34 cellular contexts compared by ENCODE assay signal in genomic region chrX:120406638-120407037, GRCh38. TPM values are rescaled to one million over a fixed set of nuclear protein-coding genes. Genes with fewer than 3 reads are reported as not detected.
"Had no signal": no experiment of that assay in that cellular context is flagged by ENCODE, and none has a peak within 500 bp of the region (broad histone marks: within the 10 kb centered on the region; RNA-seq: fewer than 3 reads in every experiment).

No MANE protein-coding gene starts in this region.

- DNase-seq: hypothalamus; immature natural killer cell; kidney; left colon; left lung; lower lobe of right lung; mesendoderm; naive B cell; pancreas; posterior cingulate gyrus; retina; right cardiac atrium; stimulated activated CD4-positive, alpha-beta T cell treated with anti-CD3 and anti-CD28 coated beads, Interleukin-12 subunit alpha, Interleukin-12 subunit beta, amount 100 ng/mL, for 4 hours; stimulated activated CD4-positive, alpha-beta T cell treated with anti-CD3 and anti-CD28 coated beads, Interleukin-15, amount 100 ng/mL, for 24 hours; stimulated activated CD4-positive, alpha-beta T cell treated with anti-CD3 and anti-CD28 coated beads, Interleukin-2, amount 100 ng/mL, for 24 hours; stimulated activated CD4-positive, alpha-beta T cell treated with anti-CD3 and anti-CD28 coated beads, Interleukin-4, amount 100 ng/mL, for 1 hour; stimulated activated naive B cell treated with anti-CD40 and anti-IgM and Interleukin-4, amounts not matched to agents 10 μg/mL and 1 μg/mL and 100 μg/mL, for 72 hours; stimulated activated naive CD8-positive, alpha-beta T cell treated with anti-CD3 and anti-CD28 coated beads, Interleukin-15, Interleukin-2, amounts not matched to agents 100 U/mL and 50 U/mL, for 24 hours; stomach; testis; thyroid gland; transverse colon; upper lobe of left lung had no signal

- H3K27me3 ChIP-seq: left lung, stomach, testis, thyroid gland, transverse colon, upper lobe of left lung, vagina had no signal

- ATAC-seq: left colon; left lung; lower lobe of right lung; natural killer cell treated with Interleukin-12 subunit alpha and Interleukin-12 subunit beta and Interleukin-15 and Interleukin-18, amount 100 ng/mL, for 72 hours; pancreas; right cardiac atrium; sciatic nerve; stimulated activated naive B cell treated with anti-CD40 and anti-IgM and Interleukin-4, amounts not matched to agents 10 μg/mL and 1 μg/mL and 100 μg/mL, for 72 hours; stimulated activated naive CD8-positive, alpha-beta T cell treated with anti-CD3 and anti-CD28 coated beads, Interleukin-15, Interleukin-2, amounts not matched to agents 100 U/mL and 50 U/mL, for 24 hours had no signal

- H3K36me3 ChIP-seq: left lung, lower lobe of right lung, pancreas, prostate gland, stomach, thyroid gland, transverse colon, upper lobe of left lung, vagina had no signal

- H3K27ac ChIP-seq: left lung, lower lobe of right lung, pancreas, prostate gland, skin epidermis, stomach, testis, thyroid gland, transverse colon, upper lobe of left lung, vagina had no signal

- H3K4me1 ChIP-seq: left lung, lower lobe of right lung, pancreas, prostate gland, stomach, testis, thyroid gland, transverse colon, upper lobe of left lung, vagina had no signal

- H3K4me3 ChIP-seq: left lung, lower lobe of right lung, pancreas, prostate gland, skin epidermis, stomach, testis, thyroid gland, transverse colon, upper lobe of left lung, vagina had no signal

- H3K9me3 ChIP-seq: left lung, lower lobe of right lung, pancreas, prostate gland, testis, thyroid gland, transverse colon, upper lobe of left lung, vagina had no signal

RNA-seq across cellular contexts. Expression of gene ATP1B4, which starts 44.7 kb away (rescaled TPM):
- total RNA-seq: kidney; left colon; left lung; liver; lower lobe of right lung; mesothelial cell of epicardium; mononuclear cell; natural killer cell treated with Interleukin-12 subunit alpha and Interleukin-12 subunit beta and Interleukin-15 and Interleukin-18, amount 100 ng/mL, for 72 hours; omental fat pad; pancreas; sciatic nerve; stomach; transverse colon; upper lobe of left lung had no signal
- polyA plus RNA-seq: immature natural killer cell, liver, neural cell, pancreas, stomach, urinary bladder had no signal
